17 cellular contexts compared by ENCODE assay signal in genomic region chr1:161207173-161207572, GRCh38. TPM values are rescaled to one million over a fixed set of nuclear protein-coding genes. Genes with fewer than 3 reads are reported as not detected.
A peak's percentile ranks its signal among the peaks of the same experiment; 100 is the strongest.
DNase-seq lines count a peak whose midpoint lies in the region; ATAC-seq and TF ChIP-seq lines count a peak whose summit lies in the region.
"Had no signal": no experiment of that assay in that cellular context is flagged by ENCODE, and none has a peak within 500 bp of the region (broad histone marks: within the 10 kb centered on the region; RNA-seq: fewer than 3 reads in every experiment).

No MANE protein-coding gene starts in this region.

- H3K4me3 Mint-ChIP-seq in T-helper 17 cell: no peak overlapping the region
- H3K4me3 Mint-ChIP-seq: activated CD4-positive, alpha-beta T cell treated with anti-CD3 and anti-CD28 coated beads for 36 hours; activated T-helper 1 cell treated with anti-CD3 and anti-CD28 coated beads, Interleukin-12 subunit alpha, Interleukin-12 subunit beta, Interleukin-2, Interleukin-4 antibody, amounts not matched to agents 30 ng/mL and 10 ng/mL and 1 ng/mL, durations not matched to agents 14 hours and 24 hours and 36 hours; stimulated activated naive B cell treated with anti-CD40 and anti-IgM and Interleukin-4, amounts not matched to agents 10 μg/mL and 1 μg/mL and 100 μg/mL, for 72 hours had no signal

- H3K27me3 ChIP-seq in brain microvascular endothelial cell (replicated peaks) (no peaks in the 10 kb centered on the region), tibial nerve (no peaks in the 10 kb centered on the region)

- TF ChIP-seq CTCF in brain microvascular endothelial cell (IDR thresholded peaks at IDR 0.05; ENCODE audit: low read depth, low read length, missing control alignments) (no peak), fibroblast of villous mesenchyme (IDR thresholded peaks at IDR 0.05; ENCODE audit: insufficient read depth, low read depth, low read length) (no peak), tibial nerve (IDR thresholded peaks at IDR 0.05) (no peak)

- DNase-seq in brain microvascular endothelial cell (peak; percentile 85), fibroblast of villous mesenchyme (ENCODE audit: low read depth) (peak; percentile 98), mucosa of gallbladder (ENCODE audit: low spot score) (peak; percentile 43), tibial nerve (ENCODE audit: low spot score in 2 of 2) (no peak), NCI-H226 (no peak), T-helper 17 cell (no peak)
- DNase-seq: activated CD4-positive, alpha-beta T cell treated with anti-CD3 and anti-CD28 coated beads for 36 hours; NCI-H1048; NCI-H446; nucleus accumbens; PC-3; stimulated activated CD4-positive, alpha-beta T cell treated with anti-CD3 and anti-CD28 coated beads, Interleukin-4, amount 100 ng/mL, for 1 hour; stimulated activated naive B cell treated with anti-CD40 and anti-IgM and Interleukin-4, amounts not matched to agents 10 μg/mL and 1 μg/mL and 100 μg/mL, for 72 hours; T-helper 1 cell had no signal

- TF ChIP-seq POLR2A in tibial nerve (IDR thresholded peaks at IDR 0.05): no peak

- peak; percentile 69 to 77 for TF ChIP-seq EP300 in tibial nerve (IDR thresholded peaks at IDR 0.05)

- in situ Hi-C loops in brain microvascular endothelial cell (cut with HindIII; ENCODE audit: low pct_ligation_motif_present, low sequenced_read_pairs): loop anchor here (25.0 kb wide), 1 partner anchor 180 kb away; no protein-coding TSS in a partner anchor

- peaks cover 64% of the 10 kb centered on the region for H3K36me3 ChIP-seq in brain microvascular endothelial cell (replicated peaks)
- H3K36me3 ChIP-seq in tibial nerve: peaks cover 0 to 84% (median 13%) of the 10 kb centered on the region in 3 donors

- 68 to 70% methylated on average over 8 of the region's 8 CpGs for WGBS in tibial nerve, 2 donors

- ATAC-seq in HG02798 (IDR thresholded peaks at IDR 0.05; ENCODE audit: poor library complexity, unreplicated experiment) (no peak), T-helper 17 cell (no peak)
- ATAC-seq: activated CD4-positive, alpha-beta T cell treated with anti-CD3 and anti-CD28 coated beads for 36 hours; PC-3; stimulated activated naive B cell treated with anti-CD40 and anti-IgM and Interleukin-4, amounts not matched to agents 10 μg/mL and 1 μg/mL and 100 μg/mL, for 72 hours had no signal

- H3K4me3 ChIP-seq in brain microvascular endothelial cell (ENCODE audit: low read depth, low read length) (no peak overlapping the region), fibroblast of villous mesenchyme (ENCODE audit: low read depth, low read length) (peak overlapping the region; percentile 19), tibial nerve (no peak overlapping the region)

- no peaks in the 10 kb centered on the region for H3K27me3 Mint-ChIP-seq in T-helper 17 cell
- H3K27me3 Mint-ChIP-seq: activated CD4-positive, alpha-beta T cell treated with anti-CD3 and anti-CD28 coated beads for 36 hours; stimulated activated naive B cell treated with anti-CD40 and anti-IgM and Interleukin-4, amounts not matched to agents 10 μg/mL and 1 μg/mL and 100 μg/mL, for 72 hours had no signal

- peaks cover 14% of the 10 kb centered on the region for H3K36me3 Mint-ChIP-seq in T-helper 17 cell (ENCODE audit: low read depth)

- H3K4me1 ChIP-seq in tibial nerve: peaks cover 0 to 58% (median 13%) of the 10 kb centered on the region in 4 donors

- H3K27ac Mint-ChIP-seq in T-helper 17 cell: no peak overlapping the region
- H3K27ac Mint-ChIP-seq: activated T-helper 1 cell treated with anti-CD3 and anti-CD28 coated beads, Interleukin-12 subunit alpha, Interleukin-12 subunit beta, Interleukin-2, Interleukin-4 antibody, amounts not matched to agents 30 ng/mL and 10 ng/mL and 1 ng/mL, durations not matched to agents 14 hours and 24 hours and 36 hours; stimulated activated naive B cell treated with anti-CD40 and anti-IgM and Interleukin-4, amounts not matched to agents 10 μg/mL and 1 μg/mL and 100 μg/mL, for 72 hours had no signal

- H3K27ac ChIP-seq in brain microvascular endothelial cell: peak overlapping the region; percentile 53
- peak overlapping the region in 3 of 4 donors; percentile 71 to 97 (median 73) for H3K27ac ChIP-seq in tibial nerve

- peaks cover 29% of the 10 kb centered on the region for H3K4me1 Mint-ChIP-seq in T-helper 17 cell

- H3K9me3 ChIP-seq in tibial nerve (no peaks in the 10 kb centered on the region), T-helper 17 cell (ENCODE audit: control insufficient read depth, low read length, poor library complexity, severe bottlenecking) (no peaks in the 10 kb centered on the region)

RNA-seq across cellular contexts. Expression of gene NDUFS2, which starts 5.0 kb away (rescaled TPM):
- total RNA-seq in fibroblast of villous mesenchyme (105 and 117 TPM in 2 replicates), mucosa of gallbladder (82.5 TPM), tibial nerve (100 to 1,000 TPM in 2 of 4 donors, 10 to 100 TPM in 2; 73.0 to 118 (median 103) TPM), T-helper 17 cell (10 to 100 TPM; 57.1 to 58.5 TPM)

RNA-seq across cellular contexts. Expression of gene FCER1G, which starts 7.9 kb away (rescaled TPM):
- 0.43 TPM in 1 of 2 replicates, not detected in the other for total RNA-seq in fibroblast of villous mesenchyme
- total RNA-seq in mucosa of gallbladder: 31.5 TPM
- total RNA-seq in tibial nerve: 100 to 1,000 TPM in 1 of 4 donors, 10 to 100 TPM in 3; 40.6 to 190 (median 50.9) TPM
- 10 to 100 TPM in 1 of 2 donors, 1 to 10 TPM in 1; 8.3 to 12.3 TPM for total RNA-seq in T-helper 17 cell
- total RNA-seq: PC-3 had no signal

RNA-seq across cellular contexts. Expression of gene ADAMTS4, which starts 8.3 kb away (rescaled TPM):
- total RNA-seq in fibroblast of villous mesenchyme (6.8 and 8.2 TPM in 2 replicates), mucosa of gallbladder (7.3 TPM), tibial nerve (10 to 100 TPM in 3 of 4 donors, 1 to 10 TPM in 1; 9.0 to 54.9 (median 19.5) TPM), T-helper 17 cell (under 1 TPM; 0.31 to 0.77 TPM)
- total RNA-seq: PC-3 had no signal

RNA-seq across cellular contexts. Expression of gene APOA2, which starts 16.3 kb away (rescaled TPM):
- total RNA-seq in fibroblast of villous mesenchyme: not detected in 2 replicates
- total RNA-seq in mucosa of gallbladder: 5.1 TPM
- total RNA-seq in tibial nerve: not detected
- not detected for total RNA-seq in T-helper 17 cell
- total RNA-seq: activated CD4-positive, alpha-beta T cell treated with anti-CD3 and anti-CD28 coated beads for 36 hours; activated T-helper 1 cell treated with anti-CD3 and anti-CD28 coated beads, Interleukin-12 subunit alpha, Interleukin-12 subunit beta, Interleukin-2, Interleukin-4 antibody, amounts not matched to agents 30 ng/mL and 10 ng/mL and 1 ng/mL, durations not matched to agents 14 hours and 24 hours and 36 hours; bronchial epithelial cell; PC-3 had no signal

RNA-seq across cellular contexts. Expression of gene TOMM40L, which starts 18.7 kb away (rescaled TPM):
- total RNA-seq in fibroblast of villous mesenchyme: 10.0 and 13.4 TPM in 2 replicates
- 15.1 TPM for total RNA-seq in mucosa of gallbladder
- total RNA-seq in tibial nerve: 10 to 100 TPM in 1 of 4 donors, 1 to 10 TPM in 3; 4.3 to 13.8 (median 8.0) TPM
- 1 to 10 TPM; 5.4 to 6.9 TPM for total RNA-seq in T-helper 17 cell

Comparison
In these comparisons a context has a peak if more than half of its experiments do, and no peak if none do; other contexts are left out.
1. DNase-seq: peak in brain microvascular endothelial cell (single experiment), fibroblast of villous mesenchyme (single experiment) and mucosa of gallbladder (single experiment); none in tibial nerve (0 of 2), NCI-H226 (single experiment) and T-helper 17 cell (0 of 3).